ENCODE assay signal across 1 cellular context in genomic region chr19:39110263-39110967, GRCh38.
TF ChIP-seq lines count a peak whose summit lies in the region.

No MANE protein-coding gene starts in this region.

TF ChIP-seq in endothelial cell of umbilical vein, 7 proteins besides CTCF, POLR2A, EP300 and RAD21 (continued from another document):
- TF ChIP-seq JUN (IDR thresholded peaks at IDR 0.05; ENCODE audit: borderline replicate concordance, insufficient read depth, insufficient read length, low read depth) (no peak), MAX (IDR thresholded peaks at IDR 0.05; ENCODE audit: insufficient read depth, insufficient read length) (no peak)
